In genomic region chr6:130322673-130323268, GRCh38 we compare ENCODE assay signal across 7 cellular contexts. TPM values are rescaled to one million over a fixed set of nuclear protein-coding genes. Genes with fewer than 3 reads are reported as not detected.
A peak's percentile ranks its signal among the peaks of the same experiment; 100 is the strongest.
DNase-seq lines count a peak whose midpoint lies in the region; ATAC-seq and TF ChIP-seq lines count a peak whose summit lies in the region.

No MANE protein-coding gene starts in this region.

- no peaks in the 10 kb centered on the region for H4K20me1 ChIP-seq in smooth muscle cell (ENCODE audit: low read depth)

- H3K36me3 Mint-ChIP-seq in activated naive CD4-positive, alpha-beta T cell treated with anti-CD3 and anti-CD28 coated beads, Interleukin-2, amount 10 ng/mL, durations not matched to agents 7 days and 5 days, result no peaks in the 10 kb centered on the region

- no peak overlapping the region for H3K9ac ChIP-seq in smooth muscle cell (ENCODE audit: low read depth)

- DNase-seq in ELR (ENCODE audit: low read depth) (peak; percentile 82), RPMI8226 (peak; percentile 39), hepatic stellate cell (ENCODE audit: low spot score) (peak; percentile 21), smooth muscle cell (lab: John Stamatoyannopoulos, UW; ENCODE audit: unreplicated experiment) (no peak)
- peak; percentile 68 for DNase-seq in activated naive CD4-positive, alpha-beta T cell treated with anti-CD3 and anti-CD28 coated beads, Interleukin-2, amount 10 ng/mL, durations not matched to agents 7 days and 5 days

- no peaks in the 10 kb centered on the region for H3K79me2 ChIP-seq in smooth muscle cell (ENCODE audit: low read depth)

- H3K4me3 ChIP-seq in smooth muscle cell, result no peak overlapping the region

- CTCF ChIA-PET in activated naive CD4-positive, alpha-beta T cell treated with anti-CD3 and anti-CD28 coated beads, Interleukin-2, amount 10 ng/mL, durations not matched to agents 7 days and 5 days (lab: Charles Lee), result interaction anchor here (0.7 to 3.3 kb wide), 12 partner anchors 8 to 549 kb away, joined by 3 to 41 read pairs (median 4); no protein-coding TSS in a partner anchor

- no peak overlapping the region for H3K4me3 Mint-ChIP-seq in activated naive CD4-positive, alpha-beta T cell treated with anti-CD3 and anti-CD28 coated beads, Interleukin-2, amount 10 ng/mL, durations not matched to agents 7 days and 5 days

- no peak overlapping the region for H3K27ac ChIP-seq in smooth muscle cell (ENCODE audit: low read depth)

- no peak overlapping the region for H3K27ac Mint-ChIP-seq in activated naive CD4-positive, alpha-beta T cell treated with anti-CD3 and anti-CD28 coated beads, Interleukin-2, amount 10 ng/mL, durations not matched to agents 7 days and 5 days

- peak; percentile 93 for TF ChIP-seq CTCF in smooth muscle cell (IDR thresholded peaks at IDR 0.05; ENCODE audit: borderline replicate concordance, insufficient read depth, poor library complexity, severe bottlenecking)

- ATAC-seq in HG03342 (IDR thresholded peaks at IDR 0.05; ENCODE audit: unreplicated experiment), result peak; percentile 69
- ATAC-seq in HG03039 (IDR thresholded peaks at IDR 0.05; ENCODE audit: unreplicated experiment), result no peak

- no peak overlapping the region for H3K4me2 ChIP-seq in smooth muscle cell

- H3K27me3 Mint-ChIP-seq in activated naive CD4-positive, alpha-beta T cell treated with anti-CD3 and anti-CD28 coated beads, Interleukin-2, amount 10 ng/mL, durations not matched to agents 7 days and 5 days, result peaks cover 14% of the 10 kb centered on the region

- H2AFZ ChIP-seq in smooth muscle cell (ENCODE audit: low read depth), result no peak overlapping the region

- H3K4me1 Mint-ChIP-seq in activated naive CD4-positive, alpha-beta T cell treated with anti-CD3 and anti-CD28 coated beads, Interleukin-2, amount 10 ng/mL, durations not matched to agents 7 days and 5 days, result peaks cover 10% of the 10 kb centered on the region

- WGBS in smooth muscle cell (ENCODE audit: low lambda C conversion rate), result 7% methylated on average over 3 of the region's 3 CpGs

- H3K9me3 Mint-ChIP-seq in activated naive CD4-positive, alpha-beta T cell treated with anti-CD3 and anti-CD28 coated beads, Interleukin-2, amount 10 ng/mL, durations not matched to agents 7 days and 5 days, result no peaks in the 10 kb centered on the region

- no peaks in the 10 kb centered on the region for H3K36me3 ChIP-seq in smooth muscle cell (ENCODE audit: low read depth)

- H3K4me1 ChIP-seq in smooth muscle cell (ENCODE audit: low read depth), result peaks cover 6% of the 10 kb centered on the region

- no peaks in the 10 kb centered on the region for H3F3A ChIP-seq in smooth muscle cell (ENCODE audit: low read depth)

- H3K27me3 ChIP-seq in smooth muscle cell (ENCODE audit: low read depth), result no peaks in the 10 kb centered on the region

- H3K9me3 ChIP-seq in smooth muscle cell (replicated peaks; ENCODE audit: low read depth), result no peaks in the 10 kb centered on the region

RNA-seq across cellular contexts. Expression of gene TMEM200A, which starts 43.0 kb away (rescaled TPM):
- total RNA-seq in smooth muscle cell, result 116 and 126 TPM in 2 replicates
- polyA plus RNA-seq in smooth muscle cell, result 71.0 and 84.7 TPM in 2 replicates
